Comparison of ENCODE assay signal across 29 cellular contexts in the genomic region with DNA sequence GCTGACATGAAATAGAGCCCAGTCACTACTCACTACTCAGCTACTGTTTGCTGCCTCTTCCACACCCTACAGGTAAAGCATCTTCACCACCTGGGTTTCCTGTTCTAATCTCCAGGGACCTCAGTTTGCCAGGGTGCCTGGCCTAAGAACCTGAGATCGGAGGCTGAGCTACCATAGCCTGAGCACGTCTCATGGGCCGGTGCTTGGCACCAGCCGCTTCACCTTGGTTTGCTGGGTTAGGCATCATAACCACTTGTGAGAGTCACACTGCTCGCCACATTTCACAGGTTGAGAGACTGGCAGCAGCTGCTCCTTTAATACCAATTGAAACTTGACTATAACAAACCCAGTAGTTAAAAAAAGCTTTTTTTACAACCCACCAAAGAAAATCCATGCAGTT.
"Had no signal": no experiment of that assay in that cellular context is flagged by ENCODE, and none has a peak within 500 bp of the region (broad histone marks: within the 10 kb centered on the region; RNA-seq: fewer than 3 reads in every experiment).

No MANE protein-coding gene starts in this region.

- H3K4me3 ChIP-seq: gastrocnemius medialis, mucosa of descending colon, ovary, tibial artery had no signal

- DNase-seq: activated CD4-positive, alpha-beta memory T cell treated with anti-CD3 and anti-CD28 coated beads for 36 hours; activated CD4-positive, alpha-beta T cell treated with anti-CD3 and anti-CD28 coated beads, Interleukin-2, amount 10 ng/mL, durations not matched to agents 24 days and 14 days; activated CD4-positive, CD25-positive, alpha-beta regulatory T cell treated with anti-CD3 and anti-CD28 coated beads, Interleukin-2, amount 50 U/mL, for 72 hours; activated CD8-positive, alpha-beta memory T cell treated with anti-CD3 and anti-CD28 coated beads, Interleukin-2, amount 50 U/mL, for 48 hours; activated gamma-delta T cell; activated naive CD4-positive, alpha-beta T cell treated with anti-CD3 and anti-CD28 coated beads, Interleukin-2, amount 50 U/mL, for 16 hours; activated naive CD8-positive, alpha-beta T cell treated with anti-CD3 and anti-CD28 coated beads, Interleukin-2, amount 50 U/mL, for 24 hours; activated T-cell treated with anti-CD3 and anti-CD28 coated beads, Interleukin-2, amount 50 U/mL, for 24 hours; amygdala; central memory CD4-positive, alpha-beta T cell; gastrocnemius medialis; glutamatergic neuron; islet precursor cell; left ventricle myocardium superior; mucosa of descending colon; nephron progenitor cell; ovary; small intestine; stimulated activated CD4-positive, alpha-beta T cell treated with anti-CD3 and anti-CD28 coated beads, Interleukin-1b, Interleukin-23, amount 100 ng/mL, for 48 hours; stimulated activated CD4-positive, alpha-beta T cell treated with anti-CD3 and anti-CD28 coated beads, Interleukin-4, amount 100 ng/mL, for 4 hours; stimulated activated CD8-positive, alpha-beta memory T cell treated with anti-CD3 and anti-CD28 coated beads, Interleukin-4, amount 100 ng/mL, for 48 hours; stimulated activated naive CD8-positive, alpha-beta T cell treated with anti-CD3 and anti-CD28 coated beads, Interleukin-15, amount 100 ng/mL, for 72 hours; substantia nigra; tibial artery had no signal

- H3K4me1 Mint-ChIP-seq: activated naive CD8-positive, alpha-beta T cell treated with anti-CD3 and anti-CD28 coated beads, Interleukin-2, amount 50 U/mL, for 24 hours; stimulated activated memory B cell treated with anti-CD40 and anti-IgM and Interleukin-4, amounts not matched to agents 10 μg/mL and 1 μg/mL and 100 μg/mL, for 72 hours; stimulated activated naive CD8-positive, alpha-beta T cell treated with anti-CD3 and anti-CD28 coated beads, Interleukin-15, amount 100 ng/mL, for 72 hours had no signal

- ATAC-seq: activated naive CD8-positive, alpha-beta T cell treated with anti-CD3 and anti-CD28 coated beads, Interleukin-2, amount 50 U/mL, for 24 hours; gastrocnemius medialis; left ventricle myocardium superior; mucosa of descending colon; sciatic nerve; stimulated activated memory B cell treated with anti-CD40 and anti-IgM and Interleukin-4, amounts not matched to agents 10 μg/mL and 1 μg/mL and 100 μg/mL, for 72 hours; stimulated activated naive CD8-positive, alpha-beta T cell treated with anti-CD3 and anti-CD28 coated beads, Interleukin-15, amount 100 ng/mL, for 72 hours had no signal

- H3K27ac Mint-ChIP-seq: activated CD4-positive, alpha-beta memory T cell treated with anti-CD3 and anti-CD28 coated beads for 36 hours; activated CD4-positive, alpha-beta T cell treated with anti-CD3 and anti-CD28 coated beads, Interleukin-2, amount 10 ng/mL, durations not matched to agents 24 days and 14 days; activated naive CD8-positive, alpha-beta T cell treated with anti-CD3 and anti-CD28 coated beads, Interleukin-2, amount 50 U/mL, for 24 hours; activated T-cell treated with anti-CD3 and anti-CD28 coated beads, Interleukin-2, amount 50 U/mL, for 24 hours; nephron progenitor cell; progenitor cell of endocrine pancreas; stimulated activated memory B cell treated with anti-CD40 and anti-IgM and Interleukin-4, amounts not matched to agents 10 μg/mL and 1 μg/mL and 100 μg/mL, for 72 hours; stimulated activated naive CD8-positive, alpha-beta T cell treated with anti-CD3 and anti-CD28 coated beads, Interleukin-15, amount 100 ng/mL, for 72 hours had no signal

- H3K9me3 ChIP-seq: gastrocnemius medialis, mucosa of descending colon, neutrophil, ovary, tibial artery had no signal

- H3K27ac ChIP-seq: epithelial cell of prostate, gastrocnemius medialis, neutrophil, ovary, tibial artery had no signal

- H3K4me1 ChIP-seq: gastrocnemius medialis, tibial artery had no signal

- H3K27me3 ChIP-seq: ovary, tibial artery had no signal

- H3K4me3 Mint-ChIP-seq: activated CD4-positive, alpha-beta memory T cell treated with anti-CD3 and anti-CD28 coated beads for 36 hours; activated CD4-positive, alpha-beta T cell treated with anti-CD3 and anti-CD28 coated beads, Interleukin-2, amount 10 ng/mL, durations not matched to agents 24 days and 14 days; activated naive CD8-positive, alpha-beta T cell treated with anti-CD3 and anti-CD28 coated beads, Interleukin-2, amount 50 U/mL, for 24 hours; activated T-cell treated with anti-CD3 and anti-CD28 coated beads, Interleukin-2, amount 50 U/mL, for 24 hours; nephron progenitor cell; stimulated activated memory B cell treated with anti-CD40 and anti-IgM and Interleukin-4, amounts not matched to agents 10 μg/mL and 1 μg/mL and 100 μg/mL, for 72 hours; stimulated activated naive CD8-positive, alpha-beta T cell treated with anti-CD3 and anti-CD28 coated beads, Interleukin-15, amount 100 ng/mL, for 72 hours had no signal

- H3K36me3 Mint-ChIP-seq: activated CD4-positive, alpha-beta memory T cell treated with anti-CD3 and anti-CD28 coated beads for 36 hours; stimulated activated memory B cell treated with anti-CD40 and anti-IgM and Interleukin-4, amounts not matched to agents 10 μg/mL and 1 μg/mL and 100 μg/mL, for 72 hours had no signal

- H3K36me3 ChIP-seq: gastrocnemius medialis, neutrophil, ovary, tibial artery had no signal

- H3K9me3 Mint-ChIP-seq: activated CD4-positive, alpha-beta memory T cell treated with anti-CD3 and anti-CD28 coated beads for 36 hours; activated CD4-positive, alpha-beta T cell treated with anti-CD3 and anti-CD28 coated beads, Interleukin-2, amount 10 ng/mL, durations not matched to agents 24 days and 14 days; activated naive CD8-positive, alpha-beta T cell treated with anti-CD3 and anti-CD28 coated beads, Interleukin-2, amount 50 U/mL, for 24 hours; activated T-cell treated with anti-CD3 and anti-CD28 coated beads, Interleukin-2, amount 50 U/mL, for 24 hours; stimulated activated memory B cell treated with anti-CD40 and anti-IgM and Interleukin-4, amounts not matched to agents 10 μg/mL and 1 μg/mL and 100 μg/mL, for 72 hours; stimulated activated naive CD8-positive, alpha-beta T cell treated with anti-CD3 and anti-CD28 coated beads, Interleukin-15, amount 100 ng/mL, for 72 hours had no signal
